16 cellular contexts compared by ENCODE assay signal in the genomic region with DNA sequence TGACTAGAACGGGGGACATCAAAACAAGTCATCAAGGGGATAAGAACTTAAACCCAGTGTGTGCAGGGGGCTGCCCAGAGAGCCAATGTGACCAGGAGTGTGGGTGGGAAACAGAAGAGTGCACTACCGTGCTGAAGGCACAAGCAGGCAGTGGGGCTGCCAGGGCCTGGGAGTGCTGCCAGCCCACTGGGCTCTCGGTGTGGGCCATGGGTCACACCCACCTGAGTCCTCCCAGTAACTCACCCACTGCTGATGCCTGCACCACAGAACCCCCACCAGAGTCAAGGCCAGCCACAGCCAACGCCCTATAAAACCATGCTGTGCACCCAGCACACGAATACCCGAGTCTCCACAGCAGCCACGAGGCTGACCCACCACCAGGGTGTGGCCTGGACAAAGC. TPM values are rescaled to one million over a fixed set of nuclear protein-coding genes. Genes with fewer than 3 reads are reported as not detected.
DNase-seq lines count a peak whose midpoint lies in the region; ATAC-seq, FAIRE-seq and TF ChIP-seq lines count a peak whose summit lies in the region.
"Had no signal": no experiment of that assay in that cellular context is flagged by ENCODE, and none has a peak within 500 bp of the region (broad histone marks: within the 10 kb centered on the region; RNA-seq: fewer than 3 reads in every experiment).

No MANE protein-coding gene starts in this region.

- TF ChIP-seq CTCF in HFFc6 (IDR thresholded peaks at IDR 0.05), result no peak
- TF ChIP-seq CTCF in astrocyte (IDR thresholded peaks at IDR 0.05; ENCODE audit: insufficient read depth, low read depth, low read length), result no peak
- no peak for TF ChIP-seq CTCF in GM10248 (IDR thresholded peaks at IDR 0.05; ENCODE audit: control extremely low read depth, extremely low read depth, low read depth, missing control alignments)

- CTCF ChIA-PET in GM10248 (lab: Yijun Ruan, JAX), result interaction anchor here (1.0 to 2.4 kb wide), 2 partner anchors 19 to 28 kb away, joined by 3 to 9 read pairs; no protein-coding TSS in a partner anchor

- H3K9ac ChIP-seq in astrocyte (ENCODE audit: low read length), result no peak overlapping the region

- peak overlapping the region; percentile 4 for H3K4me2 ChIP-seq in astrocyte (ENCODE audit: low read length)

- DNase-seq in HFFc6, result no peak
- no peak for DNase-seq in astrocyte (ENCODE audit: low read depth)
- no peak for DNase-seq in memory B cell (ENCODE audit: low spot score in 2 of 2)
- no peak for DNase-seq in stimulated activated naive B cell treated with anti-CD40 and anti-IgM and Interleukin-4, amounts not matched to agents 10 μg/mL and 1 μg/mL and 100 μg/mL, for 72 hours
- no peak for DNase-seq in cerebellar nuclear complex (lab: John Stamatoyannopoulos, UW)
- no peak for DNase-seq in GM10248 (ENCODE audit: extremely low spot score)
- DNase-seq: CD4-positive, CD25-positive, alpha-beta regulatory T cell; EL; NCI-H446 treated with DMSO at 0.1 percent for 48 hours; T-cell; tibial artery had no signal

- H3K36me3 Mint-ChIP-seq in HFFc6 (ENCODE audit: low read depth) (no peaks in the 10 kb centered on the region; the same call in 1 of the 2 replicates), astrocyte (ENCODE audit: low read depth, unreplicated experiment) (peaks cover 3% of the 10 kb centered on the region), memory B cell (no peaks in the 10 kb centered on the region)
- peaks cover 15 to 23% of the 10 kb centered on the region in 2 donors for H3K36me3 Mint-ChIP-seq in stimulated activated naive B cell treated with anti-CD40 and anti-IgM and Interleukin-4, amounts not matched to agents 10 μg/mL and 1 μg/mL and 100 μg/mL, for 72 hours
- H3K36me3 Mint-ChIP-seq: T-cell had no signal

- FAIRE-seq in astrocyte (lab: Jason Lieb, UNC), result no peak
- FAIRE-seq: colon had no signal

- H3K4me3 Mint-ChIP-seq in HFFc6 (no peak overlapping the region), astrocyte (ENCODE audit: unreplicated experiment) (peak overlapping the region; percentile 20), memory B cell (peak overlapping the region; percentile 9)
- H3K4me3 Mint-ChIP-seq in stimulated activated naive B cell treated with anti-CD40 and anti-IgM and Interleukin-4, amounts not matched to agents 10 μg/mL and 1 μg/mL and 100 μg/mL, for 72 hours, result peak overlapping the region in 1 of 2 donors; percentile 29
- H3K4me3 Mint-ChIP-seq: CD4-positive, CD25-positive, alpha-beta regulatory T cell; T-cell had no signal

- H3K27me3 ChIP-seq in astrocyte (ENCODE audit: insufficient read depth, low read length), result no peaks in the 10 kb centered on the region
- H3K27me3 ChIP-seq: tibial artery had no signal

- peaks cover 100% of the 10 kb centered on the region for H3K79me2 ChIP-seq in astrocyte (ENCODE audit: insufficient read depth, low read length)

- POLR2A ChIA-PET in GM10248 (lab: Yijun Ruan, JAX), result interaction anchor here (1.0 to 2.2 kb wide), 2 partner anchors 7 to 34 kb away, joined by 4 to 14 read pairs; no protein-coding TSS in a partner anchor

- peaks cover 3% of the 10 kb centered on the region for H3K36me3 ChIP-seq in astrocyte (ENCODE audit: insufficient read depth, low read length)

- peaks cover 100% of the 10 kb centered on the region for H4K20me1 ChIP-seq in astrocyte (ENCODE audit: insufficient read depth, low read length)

- no peaks in the 10 kb centered on the region for H3K27me3 Mint-ChIP-seq in HFFc6 (ENCODE audit: insufficient read depth)
- H3K27me3 Mint-ChIP-seq in astrocyte (ENCODE audit: low read depth, unreplicated experiment), result no peaks in the 10 kb centered on the region
- H3K27me3 Mint-ChIP-seq in memory B cell, result no peaks in the 10 kb centered on the region
- H3K27me3 Mint-ChIP-seq in stimulated activated naive B cell treated with anti-CD40 and anti-IgM and Interleukin-4, amounts not matched to agents 10 μg/mL and 1 μg/mL and 100 μg/mL, for 72 hours, result no peaks in the 10 kb centered on the region
- H3K27me3 Mint-ChIP-seq: CD4-positive, CD25-positive, alpha-beta regulatory T cell; T-cell had no signal

- no peaks in the 10 kb centered on the region for H3K9me3 Mint-ChIP-seq in HFFc6
- no peaks in the 10 kb centered on the region for H3K9me3 Mint-ChIP-seq in astrocyte (ENCODE audit: unreplicated experiment)
- no peaks in the 10 kb centered on the region for H3K9me3 Mint-ChIP-seq in memory B cell
- H3K9me3 Mint-ChIP-seq in stimulated activated naive B cell treated with anti-CD40 and anti-IgM and Interleukin-4, amounts not matched to agents 10 μg/mL and 1 μg/mL and 100 μg/mL, for 72 hours, result no peaks in the 10 kb centered on the region
- H3K9me3 Mint-ChIP-seq: CD4-positive, CD25-positive, alpha-beta regulatory T cell; T-cell had no signal

- H3K4me1 Mint-ChIP-seq in HFFc6 (ENCODE audit: low read depth), result peaks cover 44% of the 10 kb centered on the region
- peaks cover 18% of the 10 kb centered on the region for H3K4me1 Mint-ChIP-seq in astrocyte (ENCODE audit: low read depth, unreplicated experiment)
- peaks cover 70% of the 10 kb centered on the region for H3K4me1 Mint-ChIP-seq in memory B cell
- H3K4me1 Mint-ChIP-seq in stimulated activated naive B cell treated with anti-CD40 and anti-IgM and Interleukin-4, amounts not matched to agents 10 μg/mL and 1 μg/mL and 100 μg/mL, for 72 hours, result peaks cover 70 to 95% of the 10 kb centered on the region in 2 donors

- H3K4me3 ChIP-seq in astrocyte (ENCODE audit: insufficient read depth, low read depth, low read length), result no peak overlapping the region
- H3K4me3 ChIP-seq: tibial artery had no signal

- H2AFZ ChIP-seq in astrocyte (ENCODE audit: low read depth, low read length), result no peak overlapping the region

- H3K9me3 ChIP-seq in astrocyte (ENCODE audit: insufficient read depth, low read depth, low read length), result no peaks in the 10 kb centered on the region
- H3K9me3 ChIP-seq: tibial artery had no signal

- no peak overlapping the region for H3K27ac ChIP-seq in astrocyte (ENCODE audit: low read depth, low read length)
- H3K27ac ChIP-seq: epithelial cell of prostate had no signal

- peak overlapping the region; percentile 30; the same call in 1 of the 2 replicates for H3K27ac Mint-ChIP-seq in HFFc6
- H3K27ac Mint-ChIP-seq in astrocyte (ENCODE audit: unreplicated experiment), result no peak overlapping the region
- peak overlapping the region; percentile 15 for H3K27ac Mint-ChIP-seq in memory B cell
- H3K27ac Mint-ChIP-seq in stimulated activated naive B cell treated with anti-CD40 and anti-IgM and Interleukin-4, amounts not matched to agents 10 μg/mL and 1 μg/mL and 100 μg/mL, for 72 hours, result peak overlapping the region; percentile 70
- H3K27ac Mint-ChIP-seq: CD4-positive, CD25-positive, alpha-beta regulatory T cell; T-cell had no signal

- no peak for ATAC-seq in memory B cell (ENCODE audit: low read depth)
- no peak for ATAC-seq in stimulated activated naive B cell treated with anti-CD40 and anti-IgM and Interleukin-4, amounts not matched to agents 10 μg/mL and 1 μg/mL and 100 μg/mL, for 72 hours (replicated peaks)
- ATAC-seq in GM18873 (IDR thresholded peaks at IDR 0.05; ENCODE audit: low FRiP score, unreplicated experiment), result no peak
- ATAC-seq: activated CD4-positive, CD25-positive, alpha-beta regulatory T cell treated with anti-CD3 and anti-CD28 coated beads, Interleukin-2, amount 50 U/mL, for 24 hours; Panc1; T-cell had no signal

- peaks cover 4% of the 10 kb centered on the region for H3K4me1 ChIP-seq in astrocyte (ENCODE audit: insufficient read depth, low read length)

RNA-seq across cellular contexts. Expression of gene MED26, which starts 8.5 kb away (rescaled TPM):
- total RNA-seq in HFFc6 (2021; fragmentation: NEBNext Ultra II Directional; extraction: Animal tissue kit (Norgen Biotek cat#: 25700)), result 1 to 10 TPM; 7.9 to 9.9 (median 8.8) TPM
- total RNA-seq in astrocyte, result 11.8 and 15.0 TPM in 2 replicates

RNA-seq across cellular contexts. Expression of gene SMIM7, which starts 40.5 kb away (rescaled TPM):
- total RNA-seq in HFFc6 (2021; fragmentation: NEBNext Ultra II Directional; extraction: Animal tissue kit (Norgen Biotek cat#: 25700)), result 10 to 100 TPM; 66.2 to 74.6 (median 71.9) TPM
- 45.3 and 49.4 TPM in 2 replicates for total RNA-seq in astrocyte

RNA-seq across cellular contexts. Expression of gene TMEM38A, which starts 41.5 kb away (rescaled TPM):
- total RNA-seq in HFFc6 (2021; fragmentation: NEBNext Ultra II Directional; extraction: Animal tissue kit (Norgen Biotek cat#: 25700)), result 1 to 10 TPM in 3 of 6 experiments, under 1 TPM in 3; 0.26 to 2.0 (median 1.0) TPM
- 1.9 and 2.2 TPM in 2 replicates for total RNA-seq in astrocyte

RNA-seq across cellular contexts. Expression of gene SLC35E1, which starts 47.2 kb away (rescaled TPM):
- 10 to 100 TPM; 44.2 to 67.1 (median 55.4) TPM for total RNA-seq in HFFc6 (2021; fragmentation: NEBNext Ultra II Directional; extraction: Animal tissue kit (Norgen Biotek cat#: 25700))
- 63.1 and 66.2 TPM in 2 replicates for total RNA-seq in astrocyte
